Comparison of ENCODE assay signal across 10 cellular contexts in the genomic region with DNA sequence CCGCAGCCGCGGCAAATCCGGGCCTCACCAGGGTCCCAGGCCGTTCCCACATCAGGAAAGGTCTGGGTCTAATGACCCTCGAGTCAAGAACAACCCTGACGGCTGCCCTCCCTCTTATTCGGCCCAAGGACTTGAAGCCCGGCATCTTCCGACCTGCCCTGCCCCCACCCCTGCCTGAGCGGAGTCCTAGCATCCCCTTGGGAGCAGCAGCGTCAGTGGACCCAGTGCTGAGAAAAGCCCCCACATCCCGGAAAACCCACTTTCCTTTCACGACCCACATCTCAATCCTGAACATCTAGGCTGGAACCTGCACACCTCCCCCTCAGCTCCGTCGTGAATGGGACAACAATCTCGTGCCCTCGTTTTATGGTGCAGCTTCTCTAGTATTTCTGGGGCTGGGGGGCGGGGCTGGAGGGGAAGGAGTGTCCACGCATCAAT. TPM values are rescaled to one million over a fixed set of nuclear protein-coding genes. Genes with fewer than 3 reads are reported as not detected.
DNase-seq lines count a peak whose midpoint lies in the region; ATAC-seq, FAIRE-seq and TF ChIP-seq lines count a peak whose summit lies in the region.
"Had no signal": no experiment of that assay in that cellular context is flagged by ENCODE, and none has a peak within 500 bp of the region (broad histone marks: within the 10 kb centered on the region; RNA-seq: fewer than 3 reads in every experiment).

No MANE protein-coding gene starts in this region.

- POLR2A ChIA-PET in MCF 10A (lab: Yijun Ruan, JAX) = interaction anchor here (1.9 to 3.1 kb wide), 4 partner anchors 13 to 133 kb away, joined by 9 to 70 read pairs (median 38); partner anchors contain the start of gene KDM6B

- intact Hi-C loops in breast epithelium (cut with DNase I; ENCODE audit: low total_unique reads) (loop anchor here (1.0 to 5.0 kb wide), 2 partner anchors 48 to 187 kb away; no protein-coding TSS in a partner anchor), MCF 10A (cut with micrococcal nuclease) (loop anchor here (1.0 kb wide), 1 partner anchor 112 kb away; no protein-coding TSS in a partner anchor), mucosa of descending colon (cut with DNase I, micrococcal nuclease) (no loop called here), aorta (cut with DNase I) (loop anchor here (5.0 to 10.0 kb wide), 2 partner anchors 111 to 202 kb away; no protein-coding TSS in a partner anchor)

- H3K4me3 Mint-ChIP-seq in MCF 10A (ENCODE audit: unreplicated experiment) = no peak overlapping the region

- no TSS peak for BruUV-seq in MCF 10A (replicated peaks; lab: Mats Ljungman, UMichigan)

- TF ChIP-seq CTCF in breast epithelium (IDR thresholded peaks at IDR 0.05) (no peak), MCF 10A (IDR thresholded peaks at IDR 0.05; ENCODE audit: unreplicated experiment) (no peak), choroid plexus epithelial cell (conservative IDR thresholded peaks at IDR 0.05; ENCODE audit: low read depth, low read length) (no peak), mucosa of descending colon (IDR thresholded peaks at IDR 0.05) (no peak)

- H3K36me3 Mint-ChIP-seq in MCF 10A (ENCODE audit: insufficient read depth, unreplicated experiment) = peaks cover 28% of the 10 kb centered on the region

- H3K9me3 Mint-ChIP-seq in MCF 10A (ENCODE audit: unreplicated experiment) = no peaks in the 10 kb centered on the region

- DNase-seq in breast epithelium (ENCODE audit: low spot score in 2 of 2) (peak in 1 of 2 donors; percentile 51), MCF 10A (ENCODE audit: unreplicated experiment) (no peak), choroid plexus epithelial cell (ENCODE audit: low read depth) (peak; percentile 12), mucosa of descending colon (peak; percentile 64 to 72 (median 66)), aorta (peak; percentile 63 to 82), GM12892 (ENCODE audit: insufficient read length) (no peak), iPS-NIHi11 (ENCODE audit: low spot score) (no peak)
- DNase-seq: DMS153 had no signal

- H3K9me3 ChIP-seq in breast epithelium (no peaks in the 10 kb centered on the region), mucosa of descending colon (no peaks in the 10 kb centered on the region), aorta (ENCODE audit: control insufficient read depth, low read length) (no peaks in the 10 kb centered on the region)

- H3K27me3 Mint-ChIP-seq in MCF 10A (ENCODE audit: insufficient read depth, unreplicated experiment) = no peaks in the 10 kb centered on the region

- no peak for FAIRE-seq in GM12892 (lab: Jason Lieb, UNC)
- FAIRE-seq: bronchial epithelial cell had no signal

- ATAC-seq in mucosa of descending colon (no peak), aorta (ENCODE audit: low FRiP score) (no peak), HG03108 (IDR thresholded peaks at IDR 0.05; ENCODE audit: unreplicated experiment) (no peak)

- H3K4me1 Mint-ChIP-seq in MCF 10A (ENCODE audit: insufficient read depth, unreplicated experiment) = peaks cover 7% of the 10 kb centered on the region

- H3K4me3 ChIP-seq in breast epithelium (peak overlapping the region; percentile 55 to 87 (median 73)), choroid plexus epithelial cell (ENCODE audit: low read depth, low read length) (peak overlapping the region; percentile 72), mucosa of descending colon (no peak overlapping the region), aorta (ENCODE audit: low read length in 2 of 2) (no peak overlapping the region)

- TF ChIP-seq POLR2A in breast epithelium (IDR thresholded peaks at IDR 0.05) (no peak), GM12892 (IDR thresholded peaks at IDR 0.05; ENCODE audit: low read depth, low read length) (no peak)

- H3K27ac ChIP-seq in breast epithelium (peak overlapping the region; percentile 95 to 97), aorta (ENCODE audit: low read depth in 1 of 2, low read length in 2 of 2) (no peak overlapping the region)

- H3K4me1 ChIP-seq in breast epithelium (peaks cover 8 to 21% of the 10 kb centered on the region in 2 donors), mucosa of descending colon (ENCODE audit: low read depth) (peaks cover 43% of the 10 kb centered on the region), aorta (ENCODE audit: control insufficient read depth in 1 of 2, insufficient read depth in 2 of 2, low read length in 2 of 2) (no peaks in the 10 kb centered on the region)

- no peak overlapping the region for H3K27ac Mint-ChIP-seq in MCF 10A (ENCODE audit: low read depth, unreplicated experiment)

- H3K36me3 ChIP-seq in breast epithelium (no peaks in the 10 kb centered on the region), mucosa of descending colon (ENCODE audit: low read depth) (peaks cover 15% of the 10 kb centered on the region), aorta (ENCODE audit: control insufficient read depth in 1 of 2, insufficient read depth in 2 of 2, low read length in 1 of 2) (no peaks in the 10 kb centered on the region)

- WGBS in aorta, 2 donors = 3 to 12% methylated on average over 20 of the region's 20 CpGs

- CTCF ChIA-PET in MCF 10A (lab: Yijun Ruan, JAX) = interaction anchor here (0.6 to 0.9 kb wide), 2 partner anchors 22 to 115 kb away, joined by 3 read pairs; no protein-coding TSS in a partner anchor

- no peaks in the 10 kb centered on the region for H3K27me3 ChIP-seq in breast epithelium
- no peaks in the 10 kb centered on the region for H3K27me3 ChIP-seq in aorta (ENCODE audit: control insufficient read depth in 1 of 2, insufficient read depth in 2 of 2, low read length in 1 of 2)

RNA-seq across cellular contexts. Expression of gene TMEM88, which starts 0.8 kb away (rescaled TPM):
- total RNA-seq in breast epithelium (10 to 100 TPM in 1 of 3 donors, 1 to 10 TPM in 2; 4.8 to 21.0 (median 5.7) TPM), MCF 10A (2022) (3.5 and 4.4 TPM in 2 replicates), mucosa of descending colon (1 to 10 TPM; 3.5 to 8.5 (median 6.9) TPM), aorta (10 to 100 TPM; 16.0 to 28.6 TPM)
- 1 to 10 TPM in 1 of 2 donors, not detected in 1; 4.5 TPM for polyA plus RNA-seq in aorta
- 0.76 TPM for polyA plus RNA-seq in GM12892 (2012; ENCODE audit: missing spikeins)
- total RNA-seq: bronchial epithelial cell had no signal

RNA-seq across cellular contexts. Expression of gene NAA38, which starts 1.7 kb away (rescaled TPM):
- total RNA-seq in breast epithelium (10 to 100 TPM; 84.7 to 92.4 (median 89.9) TPM), MCF 10A (2022) (70.2 and 83.4 TPM in 2 replicates), mucosa of descending colon (10 to 100 TPM; 51.2 to 73.5 (median 58.2) TPM), aorta (10 to 100 TPM; 44.1 to 47.4 TPM)
- polyA plus RNA-seq in aorta = 100 to 1,000 TPM; 111 to 143 TPM
- 76.3 TPM for polyA plus RNA-seq in GM12892 (2012; ENCODE audit: missing spikeins)

RNA-seq across cellular contexts. Expression of gene CYB5D1, which starts 2.1 kb away (rescaled TPM):
- total RNA-seq in breast epithelium = 10 to 100 TPM in 2 of 3 donors, 1 to 10 TPM in 1; 8.2 to 20.5 (median 13.4) TPM
- 23.1 and 23.2 TPM in 2 replicates for total RNA-seq in MCF 10A (2022)
- 10 to 100 TPM; 11.5 to 17.0 (median 12.2) TPM for total RNA-seq in mucosa of descending colon
- total RNA-seq in aorta = 10 to 100 TPM; 10.5 to 12.5 TPM
- polyA plus RNA-seq in aorta = 1 to 10 TPM; 6.1 to 8.2 TPM
- 4.9 TPM for polyA plus RNA-seq in GM12892 (2012; ENCODE audit: missing spikeins)

RNA-seq across cellular contexts. Expression of gene KDM6B, which starts 21.6 kb away (rescaled TPM):
- total RNA-seq in breast epithelium (10 to 100 TPM in 2 of 3 donors, 1 to 10 TPM in 1; 6.4 to 89.7 (median 10.5) TPM), MCF 10A (2022) (37.9 and 39.8 TPM in 2 replicates), mucosa of descending colon (10 to 100 TPM; 44.3 to 73.6 (median 54.6) TPM), aorta (10 to 100 TPM; 28.2 to 44.8 TPM)
- polyA plus RNA-seq in aorta = 1 to 10 TPM; 3.1 to 6.9 TPM
- 3.9 TPM for polyA plus RNA-seq in GM12892 (2012; ENCODE audit: missing spikeins)

RNA-seq across cellular contexts. Expression of gene CHD3, which starts 32.9 kb away (rescaled TPM):
- total RNA-seq in breast epithelium (10 to 100 TPM; 47.5 to 99.0 (median 90.0) TPM), MCF 10A (2022) (78.5 and 87.1 TPM in 2 replicates), mucosa of descending colon (100 to 1,000 TPM in 1 of 3 donors, 10 to 100 TPM in 2; 52.7 to 151 (median 56.5) TPM), aorta (100 to 1,000 TPM in 1 of 2 donors, 10 to 100 TPM in 1; 73.1 to 125 TPM)
- polyA plus RNA-seq in aorta = 100 to 1,000 TPM in 1 of 2 donors, 10 to 100 TPM in 1; 88.8 to 119 TPM
- polyA plus RNA-seq in GM12892 (2012; ENCODE audit: missing spikeins) = 34.9 TPM

Comparison
In these comparisons a context has a peak if more than half of its experiments do, and no peak if none do; other contexts are left out.
1. DNase-seq: peak in choroid plexus epithelial cell (single experiment), mucosa of descending colon (3 of 3) and aorta (2 of 2); none in MCF 10A (single experiment), GM12892 (single experiment) and iPS-NIHi11 (single experiment).
2. H3K27ac ChIP-seq: peak in breast epithelium (2 of 2); none in aorta (0 of 2).
3. H3K4me3 ChIP-seq: peak in breast epithelium (3 of 3) and choroid plexus epithelial cell (single experiment); none in mucosa of descending colon (single experiment) and aorta (0 of 2).
4. intact Hi-C loops: an anchor here in breast epithelium (1.0 to 5.0 kb wide), MCF 10A (1.0 kb wide) and aorta (5.0 to 10.0 kb wide); none called in mucosa of descending colon.